ENCODE assay signal across 1 cellular context in the genomic region with DNA sequence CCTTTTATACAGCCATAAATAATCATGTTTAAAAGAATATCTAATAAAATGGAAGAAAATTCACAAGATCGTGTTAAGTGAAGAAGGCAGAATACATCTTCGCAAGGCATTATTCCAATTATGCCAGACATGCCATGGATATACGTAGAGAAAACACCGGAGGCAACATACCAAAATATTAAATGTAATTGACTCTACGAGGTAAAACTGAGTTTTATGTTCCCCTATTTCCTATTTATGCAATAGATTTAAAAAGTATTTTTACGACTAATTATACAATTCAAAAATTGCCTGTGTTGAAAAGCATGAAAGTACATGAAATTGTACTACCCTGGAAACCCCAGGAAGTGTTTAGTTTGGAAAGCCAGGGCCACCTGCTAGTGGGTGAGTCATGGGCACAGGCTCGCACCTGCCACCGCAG.
TF ChIP-seq lines count a peak whose summit lies in the region.

No MANE protein-coding gene starts in this region.

TF ChIP-seq in GM12878, 131 proteins besides CTCF, POLR2A, EP300 and RAD21:
- TF ChIP-seq IKZF2 (IDR thresholded peaks at IDR 0.05) (peak in 1 of 2 experiments; percentile 80; a peak in 2 of 4 replicates), CBFB (IDR thresholded peaks at IDR 0.05; ENCODE audit: low read depth) (0 out of 2 replicates have a peak, but pooled peaks have one; percentile 56), BACH1 (IDR thresholded peaks at IDR 0.05; ENCODE audit: borderline replicate concordance) (peak; percentile 28; the same call in 1 of the 2 replicates), PRDM15 (CRISPR knock-in tag; IDR thresholded peaks at IDR 0.05) (no peak), TCF12 (IDR thresholded peaks at IDR 0.05; ENCODE audit: low read depth, low read length) (peak; percentile 91), ZNF217 (IDR thresholded peaks at IDR 0.05) (0 out of 2 replicates have a peak, but pooled peaks have one; percentile 56), FOXK2 (IDR thresholded peaks at IDR 0.05) (no peak), MTA2 (IDR thresholded peaks at IDR 0.05; ENCODE audit: low read depth) (peak; percentile 52; the same call in 1 of the 2 replicates), SKIL (IDR thresholded peaks at IDR 0.05; ENCODE audit: low read depth, poor library complexity, severe bottlenecking) (peak; percentile 91), RAD51 (IDR thresholded peaks at IDR 0.05) (peak; percentile 36), SMARCA5 (IDR thresholded peaks at IDR 0.05) (no peak)
- TF ChIP-seq, protein P1, sequence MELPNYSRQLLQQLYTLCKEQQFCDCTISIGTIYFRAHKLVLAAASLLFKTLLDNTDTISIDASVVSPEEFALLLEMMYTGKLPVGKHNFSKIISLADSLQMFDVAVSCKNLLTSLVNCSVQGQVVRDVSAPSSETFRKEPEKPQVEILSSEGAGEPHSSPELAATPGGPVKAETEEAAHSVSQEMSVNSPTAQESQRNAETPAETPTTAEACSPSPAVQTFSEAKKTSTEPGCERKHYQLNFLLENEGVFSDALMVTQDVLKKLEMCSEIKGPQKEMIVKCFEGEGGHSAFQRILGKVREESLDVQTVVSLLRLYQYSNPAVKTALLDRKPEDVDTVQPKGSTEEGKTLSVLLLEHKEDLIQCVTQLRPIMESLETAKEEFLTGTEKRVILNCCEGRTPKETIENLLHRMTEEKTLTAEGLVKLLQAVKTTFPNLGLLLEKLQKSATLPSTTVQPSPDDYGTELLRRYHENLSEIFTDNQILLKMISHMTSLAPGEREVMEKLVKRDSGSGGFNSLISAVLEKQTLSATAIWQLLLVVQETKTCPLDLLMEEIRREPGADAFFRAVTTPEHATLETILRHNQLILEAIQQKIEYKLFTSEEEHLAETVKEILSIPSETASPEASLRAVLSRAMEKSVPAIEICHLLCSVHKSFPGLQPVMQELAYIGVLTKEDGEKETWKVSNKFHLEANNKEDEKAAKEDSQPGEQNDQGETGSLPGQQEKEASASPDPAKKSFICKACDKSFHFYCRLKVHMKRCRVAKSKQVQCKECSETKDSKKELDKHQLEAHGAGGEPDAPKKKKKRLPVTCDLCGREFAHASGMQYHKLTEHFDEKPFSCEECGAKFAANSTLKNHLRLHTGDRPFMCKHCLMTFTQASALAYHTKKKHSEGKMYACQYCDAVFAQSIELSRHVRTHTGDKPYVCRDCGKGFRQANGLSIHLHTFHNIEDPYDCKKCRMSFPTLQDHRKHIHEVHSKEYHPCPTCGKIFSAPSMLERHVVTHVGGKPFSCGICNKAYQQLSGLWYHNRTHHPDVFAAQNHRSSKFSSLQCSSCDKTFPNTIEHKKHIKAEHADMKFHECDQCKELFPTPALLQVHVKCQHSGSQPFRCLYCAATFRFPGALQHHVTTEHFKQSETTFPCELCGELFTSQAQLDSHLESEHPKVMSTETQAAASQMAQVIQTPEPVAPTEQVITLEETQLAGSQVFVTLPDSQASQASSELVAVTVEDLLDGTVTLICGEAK (IDR thresholded peaks at IDR 0.05; ENCODE audit: borderline replicate concordance) = peak; percentile 33; the same call in 1 of the 2 replicates
TF ChIP-seq in GM12878: peak in this region for 9.
